ENCODE assay signal across 10 cellular contexts in genomic region chr2:159946326-159946992, GRCh38. TPM values are rescaled to one million over a fixed set of nuclear protein-coding genes. Genes with fewer than 3 reads are reported as not detected.
DNase-seq lines count a peak whose midpoint lies in the region; ATAC-seq and TF ChIP-seq lines count a peak whose summit lies in the region.
"Had no signal": no experiment of that assay in that cellular context is flagged by ENCODE, and none has a peak within 500 bp of the region (broad histone marks: within the 10 kb centered on the region; RNA-seq: fewer than 3 reads in every experiment).

No MANE protein-coding gene starts in this region.

- DNase-seq in COR-L47 (lab: John Stamatoyannopoulos, UW) (peak; percentile 34), NCI-H2081 (lab: John Stamatoyannopoulos, UW) (peak; percentile 26 to 73), cerebellar cortex (ENCODE audit: low spot score) (peak; percentile 81), left lung (no peak), COLO829 (ENCODE audit: low spot score) (no peak), mesenteric fat pad (ENCODE audit: low spot score) (no peak), NOMO-1 treated with dmso at 0.1 percent for 144 hours (lab: John Stamatoyannopoulos, UW; ENCODE audit: unreplicated experiment) (no peak), omental fat pad (ENCODE audit: low spot score) (no peak)
- DNase-seq: KG1, nephron progenitor cell had no signal

- H3K9me3 ChIP-seq in left lung: no peaks in the 10 kb centered on the region

- H3K27ac ChIP-seq in left lung: peak overlapping the region in 1 of 2 donors; percentile 61

- intact Hi-C loops in left lung (cut with DNase I): no loop called here

- peak; percentile 43 for ATAC-seq in left lung
- ATAC-seq in omental fat pad (ENCODE audit: low FRiP score): no peak

- no peaks in the 10 kb centered on the region for H3K4me1 ChIP-seq in left lung

- TF ChIP-seq CTCF in left lung (IDR thresholded peaks at IDR 0.05) (no peak), omental fat pad (IDR thresholded peaks at IDR 0.05) (no peak)

- H3K36me3 ChIP-seq in left lung: no peaks in the 10 kb centered on the region

- no peaks in the 10 kb centered on the region for H3K27me3 ChIP-seq in left lung

- H3K4me3 ChIP-seq in left lung: no peak overlapping the region

RNA-seq across cellular contexts. Expression of gene LY75, which starts 41.9 kb away (rescaled TPM):
- total RNA-seq in left lung (1 to 10 TPM; 7.6 to 10.0 TPM), mesenteric fat pad (3.0 TPM), omental fat pad (1 to 10 TPM; 1.6 to 9.4 (median 4.0) TPM)

Comparison
In these comparisons a context has a peak if more than half of its experiments do, and no peak if none do; other contexts are left out.
1. DNase-seq: peak in COR-L47 (single experiment), NCI-H2081 (2 of 2) and cerebellar cortex (single experiment); none in left lung (0 of 2), COLO829 (single experiment), mesenteric fat pad (single experiment), NOMO-1 treated with dmso at 0.1 percent for 144 hours (single experiment) and omental fat pad (single experiment).